In genomic region chr19:57829316-57829715, GRCh38 we compare ENCODE assay signal across 15 cellular contexts. TPM values are rescaled to one million over a fixed set of nuclear protein-coding genes. Genes with fewer than 3 reads are reported as not detected.
DNase-seq lines count a peak whose midpoint lies in the region; ATAC-seq and TF ChIP-seq lines count a peak whose summit lies in the region.
"Had no signal": no experiment of that assay in that cellular context is flagged by ENCODE, and none has a peak within 500 bp of the region (broad histone marks: within the 10 kb centered on the region; RNA-seq: fewer than 3 reads in every experiment).

No MANE protein-coding gene starts in this region.

- ATAC-seq in GM21786 (IDR thresholded peaks at IDR 0.05; ENCODE audit: unreplicated experiment): no peak
- ATAC-seq: stimulated activated naive CD8-positive, alpha-beta T cell treated with anti-CD3 and anti-CD28 coated beads, Interleukin-15, amount 100 ng/mL, for 72 hours had no signal

- H4K5ac ChIP-seq in H9 (ENCODE audit: insufficient read length, low read depth, low read length): no peak overlapping the region

- H2BK120ac ChIP-seq in H9 (ENCODE audit: low read depth, low read length, poor library complexity, severe bottlenecking): no peak overlapping the region

- H3K36me3 Mint-ChIP-seq in H9 (ENCODE audit: insufficient read depth in 1 of 3, low read depth in 3 of 3) (peaks cover 28 to 52% (median 34%) of the 10 kb centered on the region in 3 experiments), neural progenitor cell (peaks cover 51% of the 10 kb centered on the region)

- no peak overlapping the region for H3K23ac ChIP-seq in H9 (ENCODE audit: insufficient read length, low read depth, low read length)

- DNase-seq in H9 (no peak), amniotic epithelial cell (ENCODE audit: low read depth) (peak; percentile 96), cardiac muscle cell (ENCODE audit: low read depth in 1 of 2, low spot score in 1 of 2) (peak; percentile 59 to 91), neural progenitor cell (ENCODE audit: low spot score) (no peak), C1 segment of cervical spinal cord (lab: John Stamatoyannopoulos, UW) (no peak), NCI-H187 (lab: John Stamatoyannopoulos, UW) (no peak), tibial artery (no peak)
- DNase-seq: activated B cell treated with CpG ODN at 0.5 μM for 24 hours; GOT3; stimulated activated naive CD8-positive, alpha-beta T cell treated with anti-CD3 and anti-CD28 coated beads, Interleukin-15, amount 100 ng/mL, for 72 hours; T-helper 17 cell had no signal

- H3K27ac Mint-ChIP-seq in H9: peak overlapping the region; percentile 78 to 99 (median 85)
- H3K27ac Mint-ChIP-seq in neural progenitor cell: peak overlapping the region; percentile 90
- H3K27ac Mint-ChIP-seq: activated B cell treated with CpG ODN at 0.5 μM for 24 hours; stimulated activated naive CD8-positive, alpha-beta T cell treated with anti-CD3 and anti-CD28 coated beads, Interleukin-15, amount 100 ng/mL, for 72 hours; T-helper 17 cell had no signal

- H3K14ac ChIP-seq in H9 (ENCODE audit: insufficient read depth, low read length): no peak overlapping the region

- WGBS in H9 (ENCODE audit: extremely low coverage, insufficient read length, low lambda C conversion rate): no CpG with 5 or more reads among the region's 5 CpGs

- no peak overlapping the region for H3K56ac ChIP-seq in H9 (ENCODE audit: insufficient read length, low read depth, low read length)

- no peak overlapping the region for H2BK5ac ChIP-seq in H9 (ENCODE audit: insufficient read length, low read length)

- H2BK12ac ChIP-seq in H9 (ENCODE audit: insufficient read length, low read depth, low read length): no peak overlapping the region

- no peak overlapping the region for H2BK20ac ChIP-seq in H9 (ENCODE audit: low read depth, low read length, poor library complexity, severe bottlenecking)

- H3K79me1 ChIP-seq in H9 (ENCODE audit: insufficient read depth, low read depth, low read length, poor library complexity, severe bottlenecking): peaks cover 7% of the 10 kb centered on the region

- peaks cover 19% of the 10 kb centered on the region for H3F3A ChIP-seq in neural progenitor cell (ENCODE audit: low read depth)

- no peak overlapping the region for H4K91ac ChIP-seq in H9 (ENCODE audit: insufficient read length, low read depth, low read length)

- H3K4me1 ChIP-seq in H9 (ENCODE audit: insufficient read depth, low read length) (no peaks in the 10 kb centered on the region; the same call in 1 of the 2 replicates), cardiac muscle cell (ENCODE audit: low read depth) (peaks cover 29% of the 10 kb centered on the region), neural progenitor cell (peaks cover 15% of the 10 kb centered on the region), tibial artery (peaks cover 0 to 5% (median 0%) of the 10 kb centered on the region in 4 donors)

- peak overlapping the region; percentile 60 for H3K27ac ChIP-seq in H9 (ENCODE audit: insufficient read length, low read depth, low read length)
- H3K27ac ChIP-seq in cardiac muscle cell: peak overlapping the region; percentile 99
- H3K27ac ChIP-seq in neural progenitor cell: no peak overlapping the region
- no peak overlapping the region for H3K27ac ChIP-seq in tibial artery
- H3K27ac ChIP-seq: uterus had no signal

- TF ChIP-seq CTCF in H9 (conservative IDR thresholded peaks at IDR 0.05): no peak
- no peak for TF ChIP-seq CTCF in cardiac muscle cell (IDR thresholded peaks at IDR 0.05; ENCODE audit: low read depth, low read length)
- no peak for TF ChIP-seq CTCF in neural progenitor cell (IDR thresholded peaks at IDR 0.05)
- no peak for TF ChIP-seq CTCF in tibial artery (IDR thresholded peaks at IDR 0.05)

- no peak overlapping the region for H3K18ac ChIP-seq in H9 (ENCODE audit: insufficient read length, low read depth, low read length)

- H3K9me3 ChIP-seq in H9 (ENCODE audit: control insufficient read depth, low read depth, low read length) (no peaks in the 10 kb centered on the region), cardiac muscle cell (ENCODE audit: low read depth) (no peaks in the 10 kb centered on the region), neural progenitor cell (ENCODE audit: low read depth) (no peaks in the 10 kb centered on the region), tibial artery (no peaks in the 10 kb centered on the region)
- H3K9me3 ChIP-seq: mucosa of descending colon, uterus had no signal

- no peak overlapping the region for H2BK15ac ChIP-seq in H9 (ENCODE audit: low read depth, low read length)

- no peak overlapping the region for H2AFZ ChIP-seq in H9 (ENCODE audit: low read length)
- H2AFZ ChIP-seq in neural progenitor cell (replicated peaks): no peak overlapping the region

- H3K27me3 Mint-ChIP-seq in H9 (ENCODE audit: low read depth) (no peaks in the 10 kb centered on the region), neural progenitor cell (ENCODE audit: insufficient read depth, low read depth) (no peaks in the 10 kb centered on the region)
- H3K27me3 Mint-ChIP-seq: activated B cell treated with CpG ODN at 0.5 μM for 24 hours; central memory CD8-positive, alpha-beta T cell; stimulated activated naive CD8-positive, alpha-beta T cell treated with anti-CD3 and anti-CD28 coated beads, Interleukin-15, amount 100 ng/mL, for 72 hours; T-helper 17 cell had no signal

- H3K36me3 ChIP-seq in cardiac muscle cell (no peaks in the 10 kb centered on the region), neural progenitor cell (no peaks in the 10 kb centered on the region), tibial artery (peaks cover 0 to 10% (median 0%) of the 10 kb centered on the region in 3 donors)
- H3K36me3 ChIP-seq: uterus had no signal

- H3T11ph ChIP-seq in H9 (ENCODE audit: low read length): no peak overlapping the region

- H3K23me2 ChIP-seq in H9 (ENCODE audit: insufficient read length, low read depth, low read length, poor library complexity, severe bottlenecking): no peaks in the 10 kb centered on the region

- no peaks in the 10 kb centered on the region for H3K9me3 Mint-ChIP-seq in H9
- H3K9me3 Mint-ChIP-seq in neural progenitor cell: peaks cover 19% of the 10 kb centered on the region
- H3K9me3 Mint-ChIP-seq: activated B cell treated with CpG ODN at 0.5 μM for 24 hours; central memory CD8-positive, alpha-beta T cell; stimulated activated naive CD8-positive, alpha-beta T cell treated with anti-CD3 and anti-CD28 coated beads, Interleukin-15, amount 100 ng/mL, for 72 hours had no signal

- no peak overlapping the region for H3K4me3 ChIP-seq in cardiac muscle cell
- H3K4me3 ChIP-seq in neural progenitor cell: no peak overlapping the region
- H3K4me3 ChIP-seq in tibial artery: no peak overlapping the region
- H3K4me3 ChIP-seq: mucosa of descending colon, uterus had no signal

- H3K79me2 ChIP-seq in H9 (ENCODE audit: insufficient read depth, low read length): peaks cover 31% of the 10 kb centered on the region
- H3K79me2 ChIP-seq in neural progenitor cell (ENCODE audit: low read depth): peaks cover 67% of the 10 kb centered on the region

- no peak overlapping the region for H4K8ac ChIP-seq in H9 (replicated peaks; ENCODE audit: insufficient read length, low read depth, low read length)

- H3K4me3 Mint-ChIP-seq in H9 (peak overlapping the region in 1 of 2 experiments; percentile 97; a peak in 2 of 5 replicates), neural progenitor cell (peak overlapping the region; percentile 92)
- H3K4me3 Mint-ChIP-seq: activated B cell treated with CpG ODN at 0.5 μM for 24 hours; central memory CD8-positive, alpha-beta T cell; stimulated activated naive CD8-positive, alpha-beta T cell treated with anti-CD3 and anti-CD28 coated beads, Interleukin-15, amount 100 ng/mL, for 72 hours; T-helper 17 cell had no signal

- no peak overlapping the region for H2AK5ac ChIP-seq in H9 (ENCODE audit: insufficient read length, low read length)

- H3K4me1 Mint-ChIP-seq in H9: peaks cover 24 to 26% of the 10 kb centered on the region in 2 experiments
- peaks cover 17% of the 10 kb centered on the region for H3K4me1 Mint-ChIP-seq in neural progenitor cell

- H3K9ac ChIP-seq in H9 (ENCODE audit: extremely low read depth, insufficient read length, low read length): no peak overlapping the region
- no peak overlapping the region for H3K9ac ChIP-seq in neural progenitor cell

- H3K4me2 ChIP-seq in H9 (ENCODE audit: insufficient read depth, insufficient read length, low read length): peak overlapping the region; percentile 1
- no peak overlapping the region for H3K4me2 ChIP-seq in neural progenitor cell

- no peak overlapping the region for H3K4ac ChIP-seq in H9 (ENCODE audit: low read depth, low read length)

- intact Hi-C loops in tibial artery (cut with DNase I; ENCODE audit: low total_unique reads): no loop called here

- no peaks in the 10 kb centered on the region for H4K20me1 ChIP-seq in H9 (ENCODE audit: control insufficient read depth, insufficient read depth, insufficient read length)
- H4K20me1 ChIP-seq in neural progenitor cell (ENCODE audit: low read depth): peaks cover 11% of the 10 kb centered on the region

- H3K27me3 ChIP-seq in H9 (ENCODE audit: insufficient read depth, low read length) (no peaks in the 10 kb centered on the region), cardiac muscle cell (no peaks in the 10 kb centered on the region), neural progenitor cell (no peaks in the 10 kb centered on the region), tibial artery (no peaks in the 10 kb centered on the region)
- H3K27me3 ChIP-seq: uterus had no signal

RNA-seq across cellular contexts. Expression of gene ZNF587B, which starts 0.8 kb away (rescaled TPM):
- total RNA-seq in H9 (2021) (41.8 and 45.2 TPM in 2 replicates), cardiac muscle cell (8.5 and 12.9 TPM in 2 replicates), neural progenitor cell (ENCODE audit: low replicate concordance) (16.4 and 24.7 TPM in 2 replicates)
- 2.8 and 3.1 TPM in 2 replicates for polyA plus RNA-seq in cardiac muscle cell

RNA-seq across cellular contexts. Expression of gene ZNF552, which starts 14.6 kb away (rescaled TPM):
- total RNA-seq in H9 (2021): 9.2 and 11.3 TPM in 2 replicates
- 3.8 and 6.6 TPM in 2 replicates for total RNA-seq in cardiac muscle cell
- polyA plus RNA-seq in cardiac muscle cell: 10.5 and 13.4 TPM in 2 replicates
- 5.5 and 11.3 TPM in 2 replicates for total RNA-seq in neural progenitor cell (ENCODE audit: low replicate concordance)

RNA-seq across cellular contexts. Expression of gene ZNF587, which starts 20.3 kb away (rescaled TPM):
- total RNA-seq in H9 (2021) (37.5 and 40.0 TPM in 2 replicates), cardiac muscle cell (14.0 and 17.2 TPM in 2 replicates), neural progenitor cell (ENCODE audit: low replicate concordance) (30.4 and 48.2 TPM in 2 replicates)
- polyA plus RNA-seq in cardiac muscle cell: 12.6 and 22.6 TPM in 2 replicates

RNA-seq across cellular contexts. Expression of gene ZNF814, which starts 59.5 kb away (rescaled TPM):
- 98.7 and 103 TPM in 2 replicates for total RNA-seq in H9 (2021)
- total RNA-seq in cardiac muscle cell: 13.6 and 14.8 TPM in 2 replicates
- polyA plus RNA-seq in cardiac muscle cell: 32.4 and 45.7 TPM in 2 replicates
- total RNA-seq in neural progenitor cell (ENCODE audit: low replicate concordance): 30.7 and 33.0 TPM in 2 replicates

RNA-seq across cellular contexts. Expression of gene ZNF586, which starts 59.8 kb away (rescaled TPM):
- total RNA-seq in H9 (2021) (14.8 and 17.6 TPM in 2 replicates), cardiac muscle cell (15.0 and 17.1 TPM in 2 replicates), neural progenitor cell (ENCODE audit: low replicate concordance) (19.8 and 21.6 TPM in 2 replicates)
- polyA plus RNA-seq in cardiac muscle cell: 8.4 and 10.0 TPM in 2 replicates

Comparison
In these comparisons a context has a peak if more than half of its experiments do, and no peak if none do; other contexts are left out.
1. DNase-seq: peak in amniotic epithelial cell (single experiment) and cardiac muscle cell (2 of 2); none in H9 (single experiment), neural progenitor cell (single experiment), C1 segment of cervical spinal cord (0 of 14), NCI-H187 (0 of 2) and tibial artery (0 of 2).
2. H3K27ac ChIP-seq: peak in H9 (single experiment) and cardiac muscle cell (single experiment); none in neural progenitor cell (single experiment) and tibial artery (0 of 2).